18 cellular contexts compared by ENCODE assay signal in the genomic region with DNA sequence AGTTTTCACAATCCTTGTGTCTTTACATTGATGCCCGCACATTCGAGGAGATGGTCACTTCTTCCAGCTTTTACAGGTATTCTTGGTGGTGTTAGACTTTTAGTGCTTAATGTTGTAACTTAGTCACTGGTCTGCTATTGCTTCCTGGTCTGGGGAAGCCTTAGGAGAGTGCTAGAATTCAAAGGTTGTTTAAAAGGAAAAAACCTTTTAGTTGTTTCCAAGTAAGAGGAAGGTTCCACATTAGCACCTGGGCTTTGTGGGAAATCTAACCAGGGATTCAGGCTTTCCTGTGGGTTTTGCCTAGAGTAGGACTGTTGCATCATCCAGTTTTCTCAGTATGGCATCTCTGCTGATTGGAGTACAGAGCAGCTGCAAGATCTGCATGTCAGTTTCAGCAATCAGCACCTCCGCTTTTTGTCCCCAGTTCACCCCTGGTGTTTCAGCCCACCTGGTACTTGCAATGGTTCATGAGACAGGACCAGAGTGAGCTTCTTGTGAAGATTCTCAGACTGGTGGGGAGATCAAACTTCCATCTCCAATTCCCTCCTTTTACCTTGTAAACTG. TPM values are rescaled to one million over a fixed set of nuclear protein-coding genes. Genes with fewer than 3 reads are reported as not detected.
"Had no signal": no experiment of that assay in that cellular context is flagged by ENCODE, and none has a peak within 500 bp of the region (broad histone marks: within the 10 kb centered on the region; RNA-seq: fewer than 3 reads in every experiment).

No MANE protein-coding gene starts in this region.

- H3K27me3 ChIP-seq: body of pancreas, hepatocyte, suprapubic skin, upper lobe of right lung had no signal

- H3K4me3 Mint-ChIP-seq: activated T-cell treated with anti-CD3 and anti-CD28 coated beads, Interleukin-2, amount 50 U/mL, for 4 hours; central memory CD8-positive, alpha-beta T cell; effector memory CD8-positive, alpha-beta T cell; nephron had no signal

- H3K9me3 ChIP-seq: body of pancreas, upper lobe of right lung had no signal

- H3K27ac Mint-ChIP-seq: activated naive CD4-positive, alpha-beta T cell treated with anti-CD3 and anti-CD28 coated beads, Interleukin-2, amount 50 U/mL, for 72 hours; effector memory CD8-positive, alpha-beta T cell; nephron had no signal

- H3K4me1 Mint-ChIP-seq: central memory CD8-positive, alpha-beta T cell; nephron had no signal

- H3K4me3 ChIP-seq: body of pancreas, hepatocyte, suprapubic skin, upper lobe of right lung had no signal

- DNase-seq: activated CD4-positive, alpha-beta T cell treated with anti-CD3 and anti-CD28 coated beads, Interleukin-2, amount 50 U/mL, for 48 hours; activated CD4-positive, CD25-positive, alpha-beta regulatory T cell treated with anti-CD3 and anti-CD28 coated beads, Interleukin-2, amount 50 U/mL, for 72 hours; activated effector memory CD4-positive, alpha-beta T cell treated with anti-CD3 and anti-CD28 coated beads, Interleukin-2, amount 50 U/mL, for 16 hours; activated T-cell treated with anti-CD3 and anti-CD28 coated beads, Interleukin-2, amount 50 U/mL, for 4 hours; amniotic stem cell; body of pancreas; effector memory CD8-positive, alpha-beta T cell; kidney; stimulated activated CD4-positive, alpha-beta T cell treated with anti-CD3 and anti-CD28 coated beads, Interleukin-2, amount 100 ng/mL, for 48 hours; stimulated activated naive CD8-positive, alpha-beta T cell treated with anti-CD3 and anti-CD28 coated beads, Interleukin-15, Interleukin-2, amounts not matched to agents 100 U/mL and 50 U/mL, for 24 hours; upper lobe of right lung had no signal

- H3K4me1 ChIP-seq: upper lobe of right lung had no signal

- ATAC-seq: activated naive CD4-positive, alpha-beta T cell treated with anti-CD3 and anti-CD28 coated beads, Interleukin-2, amount 50 U/mL, for 72 hours; activated T-cell treated with anti-CD3 and anti-CD28 coated beads, Interleukin-2, amount 50 U/mL, for 4 hours; body of pancreas; effector memory CD8-positive, alpha-beta T cell; stimulated activated naive CD8-positive, alpha-beta T cell treated with anti-CD3 and anti-CD28 coated beads, Interleukin-15, Interleukin-2, amounts not matched to agents 100 U/mL and 50 U/mL, for 24 hours; upper lobe of right lung had no signal

- H3K36me3 ChIP-seq: suprapubic skin, upper lobe of right lung had no signal

- H3K27ac ChIP-seq: body of pancreas, epithelial cell of prostate, hepatocyte, suprapubic skin, upper lobe of right lung had no signal

RNA-seq across cellular contexts. Expression of gene PLBD1, which starts 44.0 kb away (rescaled TPM):
- total RNA-seq: activated naive CD4-positive, alpha-beta T cell treated with anti-CD3 and anti-CD28 coated beads, Interleukin-2, amount 50 U/mL, for 72 hours; T-helper 2 cell treated with Interferon-gamma antibody and Interleukin-4, amounts not matched to agents 100 ng/mL and 5 ng/mL, for 36 hours had no signal
